Comparison of ENCODE assay signal across 2 cellular contexts in genomic region chr7:2003451-2003930, GRCh38.
TF ChIP-seq lines count a peak whose summit lies in the region.

No MANE protein-coding gene starts in this region.

TF ChIP-seq in WTC11, 78 proteins besides CTCF, POLR2A, EP300 and RAD21 (continued from another document):
- no peak for TF ChIP-seq HMGXB4 (CRISPR knock-in tag; IDR thresholded peaks at IDR 0.05)

TF ChIP-seq in HepG2, 621 proteins besides CTCF, POLR2A, EP300 and RAD21 (continued from another document):
- TF ChIP-seq ZNF687 (CRISPR knock-in tag; IDR thresholded peaks at IDR 0.05) (peak; percentile 63), ZNF83 (CRISPR knock-in tag; IDR thresholded peaks at IDR 0.05; ENCODE audit: borderline replicate concordance) (no peak), ZNF18 (CRISPR knock-in tag; IDR thresholded peaks at IDR 0.05; ENCODE audit: insufficient replicate concordance) (no peak), ZSCAN12 (CRISPR knock-in tag; IDR thresholded peaks at IDR 0.05) (no peak), HNF4A (CRISPR knock-in tag; IDR thresholded peaks at IDR 0.05) (peak; percentile 31; the same call in 1 of the 2 replicates), TEAD3 (CRISPR knock-in tag; optimal IDR thresholded peaks at IDR 0.05; ENCODE audit: borderline replicate concordance) (no peak), MTERF4 (CRISPR knock-in tag; IDR thresholded peaks at IDR 0.05) (no peak), HNRNPK (IDR thresholded peaks at IDR 0.05; ENCODE audit: low read depth, low read length, poor library complexity, severe bottlenecking) (no peak), PATZ1 (CRISPR knock-in tag; IDR thresholded peaks at IDR 0.05) (peak; percentile 19; the same call in 1 of the 2 replicates), ZXDC (CRISPR knock-in tag; IDR thresholded peaks at IDR 0.05) (no peak), TERF1 (CRISPR knock-in tag; IDR thresholded peaks at IDR 0.05) (no peak), ZNF788 (CRISPR knock-in tag; IDR thresholded peaks at IDR 0.05; ENCODE audit: borderline replicate concordance) (no peak), ADNP (CRISPR knock-in tag; IDR thresholded peaks at IDR 0.05) (no peak), ZNF263 (CRISPR knock-in tag; IDR thresholded peaks at IDR 0.05) (peak; percentile 70), ZBTB3 (CRISPR knock-in tag; IDR thresholded peaks at IDR 0.05; ENCODE audit: borderline replicate concordance, low read depth) (no peak), RBM39 (IDR thresholded peaks at IDR 0.05; ENCODE audit: low read depth, low read length, poor library complexity, severe bottlenecking) (no peak), BCL3 (CRISPR knock-in tag; IDR thresholded peaks at IDR 0.05) (0 out of 2 replicates have a peak, but pooled peaks have one; percentile 30), RNF219 (CRISPR knock-in tag; IDR thresholded peaks at IDR 0.05) (no peak), ZNF317 (CRISPR knock-in tag; IDR thresholded peaks at IDR 0.05) (no peak), ZBTB38 (CRISPR knock-in tag; IDR thresholded peaks at IDR 0.05) (0 out of 2 replicates have a peak, but pooled peaks have one; percentile 16), SOX6 (IDR thresholded peaks at IDR 0.05) (no peak), SOX6 (CRISPR knock-in tag; IDR thresholded peaks at IDR 0.05) (no peak), FOXC1 (CRISPR knock-in tag; IDR thresholded peaks at IDR 0.05; ENCODE audit: borderline replicate concordance) (no peak), ZNF274 (CRISPR knock-in tag; IDR thresholded peaks at IDR 0.05) (peak; percentile 49; the same call in 1 of the 2 replicates)
